In the genomic region with DNA sequence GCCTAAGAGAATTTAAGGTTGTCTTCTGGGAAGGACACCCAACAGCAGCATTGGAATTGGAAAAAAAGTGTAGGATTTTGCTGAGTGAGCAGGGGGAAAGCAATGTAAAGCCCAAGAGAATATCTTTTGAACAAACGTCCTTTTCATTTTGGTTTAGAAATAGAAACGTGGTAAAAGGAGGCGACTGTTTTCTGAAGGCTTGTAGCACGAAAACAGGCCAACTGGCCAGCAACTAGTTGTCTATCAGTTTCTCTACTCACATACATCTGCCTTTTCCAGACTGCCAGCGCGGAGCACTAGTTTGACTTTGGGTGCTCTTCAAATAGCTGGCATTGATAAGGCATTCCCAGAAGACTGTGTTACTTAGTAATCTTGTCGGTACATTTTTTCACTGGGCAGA, we compare ENCODE assay signal across 9 cellular contexts. TPM values are rescaled to one million over a fixed set of nuclear protein-coding genes. Genes with fewer than 3 reads are reported as not detected.
A peak's percentile ranks its signal among the peaks of the same experiment; 100 is the strongest.
DNase-seq lines count a peak whose midpoint lies in the region; ATAC-seq and TF ChIP-seq lines count a peak whose summit lies in the region.
"Had no signal": no experiment of that assay in that cellular context is flagged by ENCODE, and none has a peak within 500 bp of the region (broad histone marks: within the 10 kb centered on the region; RNA-seq: fewer than 3 reads in every experiment).

No MANE protein-coding gene starts in this region.

- no peak for ATAC-seq in stimulated activated memory B cell treated with anti-CD40 and anti-IgM and Interleukin-4, amounts not matched to agents 10 μg/mL and 1 μg/mL and 100 μg/mL, for 72 hours

- H3K4me3 Mint-ChIP-seq in HFFc6 = peak overlapping the region; percentile 93
- peak overlapping the region; percentile 95 for H3K4me3 Mint-ChIP-seq in activated naive CD8-positive, alpha-beta T cell
- peak overlapping the region; percentile 97 for H3K4me3 Mint-ChIP-seq in stimulated activated memory B cell treated with anti-CD40 and anti-IgM and Interleukin-4, amounts not matched to agents 10 μg/mL and 1 μg/mL and 100 μg/mL, for 72 hours

- H3K27ac Mint-ChIP-seq in HFFc6 = no peak overlapping the region; the same call in 1 of the 2 replicates
- peak overlapping the region; percentile 96 for H3K27ac Mint-ChIP-seq in activated naive CD8-positive, alpha-beta T cell
- H3K27ac Mint-ChIP-seq in stimulated activated memory B cell treated with anti-CD40 and anti-IgM and Interleukin-4, amounts not matched to agents 10 μg/mL and 1 μg/mL and 100 μg/mL, for 72 hours = peak overlapping the region; percentile 95

- DNase-seq in HFFc6 = no peak
- DNase-seq in DMS79 (lab: John Stamatoyannopoulos, UW) = no peak
- no peak for DNase-seq in HT-29 (ENCODE audit: low spot score)
- no peak for DNase-seq in T1000 (lab: John Stamatoyannopoulos, UW)
- no peak for DNase-seq in AG20443 (ENCODE audit: low spot score)
- DNase-seq: stimulated activated CD4-positive, alpha-beta T cell treated with anti-CD3 and anti-CD28 coated beads, Interleukin-4, amount 100 ng/mL, for 24 hours had no signal

- H3K27me3 Mint-ChIP-seq in HFFc6 (ENCODE audit: insufficient read depth) = no peaks in the 10 kb centered on the region; the same call in 1 of the 2 replicates
- H3K27me3 Mint-ChIP-seq in activated naive CD8-positive, alpha-beta T cell = no peaks in the 10 kb centered on the region
- no peaks in the 10 kb centered on the region for H3K27me3 Mint-ChIP-seq in stimulated activated memory B cell treated with anti-CD40 and anti-IgM and Interleukin-4, amounts not matched to agents 10 μg/mL and 1 μg/mL and 100 μg/mL, for 72 hours

- H3K36me3 Mint-ChIP-seq in HFFc6 (ENCODE audit: low read depth) = no peaks in the 10 kb centered on the region
- peaks cover 14% of the 10 kb centered on the region for H3K36me3 Mint-ChIP-seq in activated naive CD8-positive, alpha-beta T cell
- no peaks in the 10 kb centered on the region for H3K36me3 Mint-ChIP-seq in stimulated activated memory B cell treated with anti-CD40 and anti-IgM and Interleukin-4, amounts not matched to agents 10 μg/mL and 1 μg/mL and 100 μg/mL, for 72 hours

- H3K9me3 Mint-ChIP-seq in HFFc6 = no peaks in the 10 kb centered on the region
- no peaks in the 10 kb centered on the region for H3K9me3 Mint-ChIP-seq in activated naive CD8-positive, alpha-beta T cell (ENCODE audit: low read depth)
- no peaks in the 10 kb centered on the region for H3K9me3 Mint-ChIP-seq in stimulated activated memory B cell treated with anti-CD40 and anti-IgM and Interleukin-4, amounts not matched to agents 10 μg/mL and 1 μg/mL and 100 μg/mL, for 72 hours

- no peak for TF ChIP-seq CTCF in HFFc6 (IDR thresholded peaks at IDR 0.05)

- H3K4me1 Mint-ChIP-seq in HFFc6 (ENCODE audit: low read depth) = peaks cover 37% of the 10 kb centered on the region
- peaks cover 70% of the 10 kb centered on the region for H3K4me1 Mint-ChIP-seq in activated naive CD8-positive, alpha-beta T cell (ENCODE audit: low read depth)
- peaks cover 45% of the 10 kb centered on the region for H3K4me1 Mint-ChIP-seq in stimulated activated memory B cell treated with anti-CD40 and anti-IgM and Interleukin-4, amounts not matched to agents 10 μg/mL and 1 μg/mL and 100 μg/mL, for 72 hours

- H3K4me3 ChIP-seq in iPS-11a (ENCODE audit: low read depth, low read length) = peak overlapping the region; percentile 83

RNA-seq across cellular contexts. Expression of gene LRRC8C, which starts 1.2 kb away (rescaled TPM):
- 10 to 100 TPM in 4 of 6 experiments, 1 to 10 TPM in 2; 5.0 to 13.7 (median 10.9) TPM for total RNA-seq in HFFc6 (2021; fragmentation: NEBNext Ultra II Directional; extraction: Animal tissue kit (Norgen Biotek cat#: 25700))
- 2.9 TPM in 2 replicates for total RNA-seq in HT-29 (2014; rRNA removed; shearing (Covaris generic))
